In the genomic region with DNA sequence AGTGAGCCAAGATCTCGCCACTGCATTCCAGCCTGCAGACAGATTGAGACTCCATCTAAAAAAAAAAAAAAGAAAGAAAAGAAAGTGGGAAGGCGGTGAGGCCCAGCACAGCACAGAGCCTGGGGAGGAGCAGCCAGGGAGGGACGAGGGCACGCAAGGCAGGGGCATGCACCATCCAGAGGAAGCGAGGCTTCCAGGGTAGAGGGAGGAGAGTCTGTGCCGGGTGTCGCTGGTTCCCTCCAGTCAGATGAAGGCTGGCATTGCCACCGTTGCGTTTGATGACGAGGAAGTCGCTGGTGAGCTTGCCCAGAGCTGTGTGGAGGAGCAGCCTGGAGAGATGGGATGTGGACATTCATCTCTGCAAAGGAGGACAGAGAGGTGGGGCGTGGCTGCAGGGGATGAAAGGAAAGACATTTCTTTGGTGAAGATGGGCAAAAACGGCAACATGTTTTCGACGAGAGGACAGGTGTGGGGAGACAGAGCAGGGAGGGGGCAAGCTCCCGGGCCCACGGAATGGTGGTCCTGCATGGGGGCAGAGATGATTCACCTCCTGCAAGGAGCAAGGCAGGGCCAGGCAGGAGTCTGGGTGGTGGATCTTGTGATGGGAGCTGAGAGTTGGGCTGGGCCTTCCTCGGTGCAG, we compare ENCODE assay signal across 31 cellular contexts. TPM values are rescaled to one million over a fixed set of nuclear protein-coding genes. Genes with fewer than 3 reads are reported as not detected.
DNase-seq lines count a peak whose midpoint lies in the region; ATAC-seq and TF ChIP-seq lines count a peak whose summit lies in the region.
"Had no signal": no experiment of that assay in that cellular context is flagged by ENCODE, and none has a peak within 500 bp of the region (broad histone marks: within the 10 kb centered on the region; RNA-seq: fewer than 3 reads in every experiment).

No MANE protein-coding gene starts in this region.

- H3K27me3 ChIP-seq in left ventricle myocardium inferior (ENCODE audit: low read depth) (peaks cover 88% of the 10 kb centered on the region), neuronal stem cell (ENCODE audit: control insufficient read depth in 3 of 3, insufficient read depth in 3 of 3, low read depth in 1 of 3, low read length in 3 of 3) (peaks cover 0 to 24% (median 0%) of the 10 kb centered on the region in 3 experiments), aorta (ENCODE audit: control insufficient read depth in 1 of 2, insufficient read depth in 2 of 2, low read length in 1 of 2) (no peaks in the 10 kb centered on the region)
- H3K27me3 ChIP-seq: BE2C, uterus had no signal

- no peak overlapping the region for H2BK5ac ChIP-seq in neuronal stem cell (ENCODE audit: low read length)

- ATAC-seq in aorta (ENCODE audit: low FRiP score) (no peak), HG02623 (IDR thresholded peaks at IDR 0.05; ENCODE audit: unreplicated experiment) (no peak)
- ATAC-seq: activated CD8-positive, alpha-beta T cell treated with anti-CD3 and anti-CD28 coated beads for 36 hours; gastrocnemius medialis had no signal

- no peak overlapping the region for H3K27ac ChIP-seq in left ventricle myocardium inferior (replicated peaks)
- no peak overlapping the region for H3K27ac ChIP-seq in coronary artery
- no peak overlapping the region for H3K27ac ChIP-seq in neuronal stem cell (replicated peaks; ENCODE audit: low read length)
- no peak overlapping the region for H3K27ac ChIP-seq in aorta (ENCODE audit: low read depth in 1 of 2, low read length in 2 of 2)
- H3K27ac ChIP-seq: gastrocnemius medialis, GM23248, hepatocyte, SJCRH30, thoracic aorta, uterus had no signal

- peak overlapping the region; percentile 25 for H3K23ac ChIP-seq in neuronal stem cell (ENCODE audit: low read depth, low read length, poor library complexity)

- H3K79me1 ChIP-seq in neuronal stem cell (ENCODE audit: low read depth, low read length): peaks cover 3% of the 10 kb centered on the region

- POLR2A ChIA-PET in activated CD4-positive, alpha-beta memory T cell treated with anti-CD3 and anti-CD28 coated beads, Interleukin-2, amount 10 ng/mL, durations not matched to agents 7 days and 5 days (lab: Charles Lee): no interaction called here

- no peaks in the 10 kb centered on the region for H3K27me3 Mint-ChIP-seq in activated CD4-positive, alpha-beta memory T cell treated with anti-CD3 and anti-CD28 coated beads, Interleukin-2, amount 10 ng/mL, durations not matched to agents 7 days and 5 days

- TF ChIP-seq CTCF in left ventricle myocardium inferior (IDR thresholded peaks at IDR 0.05; ENCODE audit: borderline replicate concordance) (no peak), coronary artery (IDR thresholded peaks at IDR 0.05) (no peak)

- H2AK5ac ChIP-seq in neuronal stem cell (ENCODE audit: low read depth, low read length): no peak overlapping the region

- no peaks in the 10 kb centered on the region for H3K4me1 Mint-ChIP-seq in activated CD4-positive, alpha-beta memory T cell treated with anti-CD3 and anti-CD28 coated beads, Interleukin-2, amount 10 ng/mL, durations not matched to agents 7 days and 5 days
- H3K4me1 Mint-ChIP-seq: CD8-positive, alpha-beta memory T cell; immature natural killer cell had no signal

- no CpG with 5 or more reads among the region's 18 CpGs for WGBS in neuronal stem cell (ENCODE audit: extremely low coverage in 2 of 2, insufficient read length in 2 of 2, insufficient replicate concordance in 1 of 2), 2 donors
- 72 to 73% methylated on average over 18 of the region's 18 CpGs for whole genome bisulfite sequencing in aorta, 2 donors

- DNase-seq in cardiac septum (ENCODE audit: low spot score) (peak; percentile 51), left ventricle myocardium inferior (no peak), coronary artery (ENCODE audit: low spot score) (peak; percentile 43), neuronal stem cell (ENCODE audit: low spot score) (no peak), aorta (peak; percentile 26 to 51)
- no peak for DNase-seq in activated CD4-positive, alpha-beta memory T cell treated with anti-CD3 and anti-CD28 coated beads, Interleukin-2, amount 10 ng/mL, durations not matched to agents 7 days and 5 days
- DNase-seq: activated CD8-positive, alpha-beta T cell treated with anti-CD3 and anti-CD28 coated beads for 36 hours; activated gamma-delta T cell; activated T-cell treated with anti-CD3 and anti-CD28 coated beads for 4 hours; BE2C; central memory CD4-positive, alpha-beta T cell; DMS 273 treated with DMSO at 0.1 percent for 48 hours; EL; gastrocnemius medialis; GM23248; immature natural killer cell; NCI-H1092 treated with DMSO at 0.1 percent for 48 hours; NCI-H1694 treated with DMSO at 0.1 percent for 48 hours; NCI-H82; nucleus accumbens; SJCRH30; stimulated activated CD8-positive, alpha-beta memory T cell treated with anti-CD3 and anti-CD28 coated beads, Interleukin-4, amount 100 ng/mL, for 48 hours; SW 1271 had no signal

- H3K4me3 ChIP-seq in left ventricle myocardium inferior: no peak overlapping the region
- H3K4me3 ChIP-seq in coronary artery: no peak overlapping the region
- no peak overlapping the region for H3K4me3 ChIP-seq in neuronal stem cell (ENCODE audit: low read length in 2 of 2)
- H3K4me3 ChIP-seq in aorta (ENCODE audit: low read length in 2 of 2): no peak overlapping the region
- H3K4me3 ChIP-seq: gastrocnemius medialis, GM23248, hepatocyte, SJCRH30, thoracic aorta, uterus had no signal

- H2BK15ac ChIP-seq in neuronal stem cell (ENCODE audit: low read length): peak overlapping the region; percentile 93

- intact Hi-C loops in cardiac septum (cut with DNase I) (no loop called here), left ventricle myocardium inferior (cut with micrococcal nuclease) (no loop called here), aorta (cut with DNase I) (no loop called here)

- H3K4me1 ChIP-seq in left ventricle myocardium inferior (no peaks in the 10 kb centered on the region), neuronal stem cell (ENCODE audit: control insufficient read depth in 2 of 2, insufficient read depth in 1 of 2, low read depth in 1 of 2, low read length in 2 of 2) (peaks cover 0 to 13% of the 10 kb centered on the region in 2 donors), aorta (ENCODE audit: control insufficient read depth in 1 of 2, insufficient read depth in 2 of 2, low read length in 2 of 2) (no peaks in the 10 kb centered on the region)
- H3K4me1 ChIP-seq: gastrocnemius medialis, SJCRH30, uterus had no signal

- no peak overlapping the region for H3K4me3 Mint-ChIP-seq in activated CD4-positive, alpha-beta memory T cell treated with anti-CD3 and anti-CD28 coated beads, Interleukin-2, amount 10 ng/mL, durations not matched to agents 7 days and 5 days
- H3K4me3 Mint-ChIP-seq: activated CD8-positive, alpha-beta T cell treated with anti-CD3 and anti-CD28 coated beads for 36 hours; CD8-positive, alpha-beta memory T cell; immature natural killer cell; stimulated activated naive CD8-positive, alpha-beta T cell treated with anti-CD3 and anti-CD28 coated beads, Interleukin-15, Interleukin-2, amounts not matched to agents 100 ng/mL and 50 ng/mL, for 24 hours had no signal

- peaks cover 9% of the 10 kb centered on the region for H3K9me3 Mint-ChIP-seq in activated CD4-positive, alpha-beta memory T cell treated with anti-CD3 and anti-CD28 coated beads, Interleukin-2, amount 10 ng/mL, durations not matched to agents 7 days and 5 days
- H3K9me3 Mint-ChIP-seq: immature natural killer cell had no signal

- H3K4ac ChIP-seq in neuronal stem cell (ENCODE audit: low read length): no peak overlapping the region

- no peak overlapping the region for H4K91ac ChIP-seq in neuronal stem cell (ENCODE audit: low read depth, low read length, poor library complexity)

- H3K9me3 ChIP-seq in left ventricle myocardium inferior (replicated peaks) (peaks cover 3% of the 10 kb centered on the region), neuronal stem cell (replicated peaks in 1 of 2; ENCODE audit: control insufficient read depth in 2 of 2, insufficient read depth in 1 of 2, low read depth in 1 of 2, low read length in 2 of 2) (peaks cover 0 to 7% of the 10 kb centered on the region in 2 donors), aorta (ENCODE audit: control insufficient read depth, low read length) (peaks cover under 1% of the 10 kb centered on the region)
- H3K9me3 ChIP-seq: BE2C, gastrocnemius medialis, SJCRH30, uterus had no signal

- H3K36me3 ChIP-seq in left ventricle myocardium inferior: no peaks in the 10 kb centered on the region
- no peaks in the 10 kb centered on the region for H3K36me3 ChIP-seq in neuronal stem cell (replicated peaks in 1 of 2; ENCODE audit: control insufficient read depth in 2 of 2, insufficient read depth in 2 of 2, low read length in 2 of 2)
- no peaks in the 10 kb centered on the region for H3K36me3 ChIP-seq in aorta (ENCODE audit: control insufficient read depth in 1 of 2, insufficient read depth in 2 of 2, low read length in 1 of 2)
- H3K36me3 ChIP-seq: BE2C, gastrocnemius medialis, SJCRH30, thoracic aorta, uterus had no signal

- no peak overlapping the region for H3K4me2 ChIP-seq in neuronal stem cell (ENCODE audit: insufficient read depth, low read length, poor library complexity, severe bottlenecking)
- H3K4me2 ChIP-seq: hepatocyte had no signal

- H3K9ac ChIP-seq in neuronal stem cell (ENCODE audit: low read depth, low read length, poor library complexity): no peak overlapping the region
- H3K9ac ChIP-seq: GM23248 had no signal

- CTCF ChIA-PET in activated CD4-positive, alpha-beta memory T cell treated with anti-CD3 and anti-CD28 coated beads, Interleukin-2, amount 10 ng/mL, durations not matched to agents 7 days and 5 days (lab: Charles Lee): no interaction called here

- peak overlapping the region; percentile 81 for H3K18ac ChIP-seq in neuronal stem cell (ENCODE audit: low read length)

- H3K27ac Mint-ChIP-seq in activated CD4-positive, alpha-beta memory T cell treated with anti-CD3 and anti-CD28 coated beads, Interleukin-2, amount 10 ng/mL, durations not matched to agents 7 days and 5 days: no peak overlapping the region
- H3K27ac Mint-ChIP-seq: activated CD8-positive, alpha-beta T cell treated with anti-CD3 and anti-CD28 coated beads for 36 hours; CD8-positive, alpha-beta memory T cell; immature natural killer cell; stimulated activated naive CD8-positive, alpha-beta T cell treated with anti-CD3 and anti-CD28 coated beads, Interleukin-15, Interleukin-2, amounts not matched to agents 100 ng/mL and 50 ng/mL, for 24 hours had no signal

- H2BK12ac ChIP-seq in neuronal stem cell (ENCODE audit: low read length): no peak overlapping the region

- H2AFZ ChIP-seq in neuronal stem cell (ENCODE audit: low read length): no peak overlapping the region
- H2AFZ ChIP-seq: GM23248, hepatocyte had no signal

- H4K8ac ChIP-seq in neuronal stem cell (ENCODE audit: low read depth, low read length): no peak overlapping the region

- H3K36me3 Mint-ChIP-seq in activated CD4-positive, alpha-beta memory T cell treated with anti-CD3 and anti-CD28 coated beads, Interleukin-2, amount 10 ng/mL, durations not matched to agents 7 days and 5 days (ENCODE audit: low read depth): no peaks in the 10 kb centered on the region
- H3K36me3 Mint-ChIP-seq: CD8-positive, alpha-beta memory T cell; immature natural killer cell had no signal

- no peak overlapping the region for H2BK120ac ChIP-seq in neuronal stem cell (ENCODE audit: low read depth, low read length)

- H3K14ac ChIP-seq in neuronal stem cell (ENCODE audit: low read length): no peak overlapping the region

RNA-seq across cellular contexts. Expression of gene OLFM1, which starts 18.6 kb away (rescaled TPM):
- total RNA-seq in cardiac septum (8.6 TPM), left ventricle myocardium inferior (10.0 TPM), aorta (10 to 100 TPM; 21.0 to 63.0 TPM)
- 5.8 TPM for polyA plus RNA-seq in neuronal stem cell (2013, experiment 1 of 2)
- 5.8 TPM for polyA plus RNA-seq in neuronal stem cell (2013, experiment 2 of 2)
- polyA plus RNA-seq in aorta: 1 to 10 TPM; 3.5 to 8.6 TPM
- not detected for total RNA-seq in activated CD4-positive, alpha-beta memory T cell treated with anti-CD3 and anti-CD28 coated beads, Interleukin-2, amount 10 ng/mL, durations not matched to agents 7 days and 5 days
- total RNA-seq: activated CD8-positive, alpha-beta T cell treated with anti-CD3 and anti-CD28 coated beads for 36 hours; CD8-positive, alpha-beta memory T cell; HT-29; myocyte; SJCRH30 had no signal
- polyA plus RNA-seq: CD8-positive, alpha-beta memory T cell; immature natural killer cell had no signal

Comparison
In these comparisons a context has a peak if more than half of its experiments do, and no peak if none do; other contexts are left out.
1. DNase-seq: peak in cardiac septum (single experiment), coronary artery (single experiment) and aorta (2 of 2); none in left ventricle myocardium inferior (single experiment), neuronal stem cell (single experiment) and activated CD4-positive, alpha-beta memory T cell treated with anti-CD3 and anti-CD28 coated beads, Interleukin-2, amount 10 ng/mL, durations not matched to agents 7 days and 5 days (single experiment).